In genomic region chr19:3481241-3482090, GRCh38 we compare ENCODE assay signal across 1 cellular context.
TF ChIP-seq lines count a peak whose summit lies in the region.

No MANE protein-coding gene starts in this region.

TF ChIP-seq in WTC11, 78 proteins besides CTCF, POLR2A, EP300 and RAD21:
- peak; percentile 65 for TF ChIP-seq GABPB1 (CRISPR knock-in tag; IDR thresholded peaks at IDR 0.05)
- TF ChIP-seq TEAD1 (CRISPR knock-in tag; IDR thresholded peaks at IDR 0.05), result no peak
- no peak for TF ChIP-seq ATF1 (CRISPR knock-in tag; IDR thresholded peaks at IDR 0.05)
- TF ChIP-seq CBFB (CRISPR knock-in tag; IDR thresholded peaks at IDR 0.05; ENCODE audit: low read depth), result no peak
- no peak for TF ChIP-seq ZNF423 (CRISPR knock-in tag; IDR thresholded peaks at IDR 0.05)
- no peak for TF ChIP-seq NFYB (CRISPR knock-in tag; conservative IDR thresholded peaks at IDR 0.05; ENCODE audit: low read depth)
